Comparison of ENCODE assay signal across 23 cellular contexts in genomic region chr20:33651562-33652048, GRCh38. TPM values are rescaled to one million over a fixed set of nuclear protein-coding genes. Genes with fewer than 3 reads are reported as not detected.
DNase-seq lines count a peak whose midpoint lies in the region; ATAC-seq and TF ChIP-seq lines count a peak whose summit lies in the region.
"Had no signal": no experiment of that assay in that cellular context is flagged by ENCODE, and none has a peak within 500 bp of the region (broad histone marks: within the 10 kb centered on the region; RNA-seq: fewer than 3 reads in every experiment).

No MANE protein-coding gene starts in this region.

- DNase-seq in activated CD4-positive, alpha-beta T cell treated with anti-CD3 and anti-CD28 coated beads for 36 hours, result no peak
- no peak for DNase-seq in activated CD4-positive, alpha-beta T cell treated with anti-CD3 and anti-CD28 coated beads, Interleukin-2, amount 50 U/mL, for 1 hour
- peak; percentile 80 for DNase-seq in OCI-M1 (lab: John Stamatoyannopoulos, UW)
- peak; percentile 31 for DNase-seq in colonic mucosa
- no peak for DNase-seq in stomach
- no peak for DNase-seq in central memory CD4-positive, alpha-beta T cell
- no peak for DNase-seq in DMS 273 treated with DMSO at 0.1 percent for 48 hours (lab: John Stamatoyannopoulos, UW)
- DNase-seq: activated CD8-positive, alpha-beta memory T cell treated with anti-CD3 and anti-CD28 coated beads for 24 hours; BE2C; effector memory CD8-positive, alpha-beta T cell; mesenchymal stem cell; naive thymus-derived CD8-positive, alpha-beta T cell; NCI-H2107; stimulated activated CD4-positive, alpha-beta T cell treated with anti-CD3 and anti-CD28 coated beads, Interleukin-2, amount 100 ng/mL, for 48 hours; stimulated activated naive CD8-positive, alpha-beta T cell treated with anti-CD3 and anti-CD28 coated beads, Interleukin-15, amount 100 ng/mL, for 72 hours; T-helper 17 cell had no signal

- peak overlapping the region; percentile 65 for H3K27ac Mint-ChIP-seq in activated CD4-positive, alpha-beta T cell treated with anti-CD3 and anti-CD28 coated beads for 36 hours
- H3K27ac Mint-ChIP-seq: activated T-helper 1 cell treated with anti-CD3 and anti-CD28 coated beads, Interleukin-12 subunit alpha, Interleukin-12 subunit beta, Interleukin-2, Interleukin-4 antibody, amounts not matched to agents 30 ng/mL and 10 ng/mL and 1 ng/mL, durations not matched to agents 14 hours and 24 hours and 36 hours; T-helper 17 cell had no signal

- H3K4me1 Mint-ChIP-seq in activated CD4-positive, alpha-beta T cell treated with anti-CD3 and anti-CD28 coated beads for 36 hours, result peaks cover 50% of the 10 kb centered on the region

- H3K36me3 ChIP-seq in colonic mucosa, result no peaks in the 10 kb centered on the region
- peaks cover 0 to 7% (median 3%) of the 10 kb centered on the region in 4 donors for H3K36me3 ChIP-seq in stomach
- H3K36me3 ChIP-seq: BE2C had no signal

- H3K27me3 ChIP-seq in colonic mucosa (no peaks in the 10 kb centered on the region), stomach (no peaks in the 10 kb centered on the region)
- H3K27me3 ChIP-seq: BE2C had no signal

- intact Hi-C loops in activated CD4-positive, alpha-beta T cell treated with anti-CD3 and anti-CD28 coated beads for 36 hours (cut with DNase I, micrococcal nuclease), result loop anchor here (1.0 to 5.0 kb wide), 6 partner anchors 16 to 194 kb away; partner anchors contain the start of gene E2F1 (in 1 of the 2)
- intact Hi-C loops in colonic mucosa (cut with DNase I) (loop anchor here (5.0 kb wide), 1 partner anchor 194 kb away; no protein-coding TSS in a partner anchor), stomach (cut with DNase I; ENCODE audit: low total_unique reads) (no loop called here)

- no peak for TF ChIP-seq EP300 in stomach (IDR thresholded peaks at IDR 0.05)

- H3K27ac ChIP-seq in colonic mucosa (no peak overlapping the region), stomach (peak overlapping the region; percentile 15 to 79 (median 59))
- H3K27ac ChIP-seq: A549 had no signal

- H3K4me1 ChIP-seq in colonic mucosa (peaks cover 6% of the 10 kb centered on the region), stomach (peaks cover 63 to 79% (median 71%) of the 10 kb centered on the region in 4 donors)

- H3K36me3 Mint-ChIP-seq in activated CD4-positive, alpha-beta T cell treated with anti-CD3 and anti-CD28 coated beads for 36 hours (ENCODE audit: low read depth), result no peaks in the 10 kb centered on the region
- H3K36me3 Mint-ChIP-seq: activated naive CD4-positive, alpha-beta T cell treated with anti-CD3 and anti-CD28 coated beads, Interleukin-2, amount 50 U/mL, for 72 hours had no signal

- H3K9me3 Mint-ChIP-seq in activated CD4-positive, alpha-beta T cell treated with anti-CD3 and anti-CD28 coated beads for 36 hours (ENCODE audit: low read depth), result no peaks in the 10 kb centered on the region
- H3K9me3 Mint-ChIP-seq: activated naive CD4-positive, alpha-beta T cell treated with anti-CD3 and anti-CD28 coated beads, Interleukin-2, amount 50 U/mL, for 72 hours; activated T-helper 1 cell treated with anti-CD3 and anti-CD28 coated beads, Interleukin-12 subunit alpha, Interleukin-12 subunit beta, Interleukin-2, Interleukin-4 antibody, amounts not matched to agents 30 ng/mL and 10 ng/mL and 1 ng/mL, durations not matched to agents 14 hours and 24 hours and 36 hours; effector memory CD8-positive, alpha-beta T cell; naive thymus-derived CD8-positive, alpha-beta T cell; stimulated activated naive CD8-positive, alpha-beta T cell treated with anti-CD3 and anti-CD28 coated beads, Interleukin-15, amount 100 ng/mL, for 72 hours had no signal

- POLR2A ChIA-PET in activated CD4-positive, alpha-beta T cell treated with anti-CD3 and anti-CD28 coated beads for 36 hours (lab: Charles Lee), result interaction anchor here (0.7 kb wide), 1 partner anchor 681 kb away, joined by 3 read pairs; no protein-coding TSS in a partner anchor

- H3K27me3 Mint-ChIP-seq in activated CD4-positive, alpha-beta T cell treated with anti-CD3 and anti-CD28 coated beads for 36 hours, result no peaks in the 10 kb centered on the region
- H3K27me3 Mint-ChIP-seq: effector memory CD8-positive, alpha-beta T cell; naive thymus-derived CD8-positive, alpha-beta T cell; stimulated activated naive CD8-positive, alpha-beta T cell treated with anti-CD3 and anti-CD28 coated beads, Interleukin-15, amount 100 ng/mL, for 72 hours; T-helper 17 cell had no signal

- no peak for TF ChIP-seq POLR2A in stomach (IDR thresholded peaks at IDR 0.05)

- no peak overlapping the region for H3K9ac ChIP-seq in colonic mucosa (ENCODE audit: low read depth in 2 of 2, low read length in 2 of 2)

- H3K9me3 ChIP-seq in colonic mucosa, result no peaks in the 10 kb centered on the region
- no peaks in the 10 kb centered on the region for H3K9me3 ChIP-seq in stomach
- H3K9me3 ChIP-seq: A549, BE2C, Caco-2 had no signal

- H3K4me3 ChIP-seq in colonic mucosa (no peak overlapping the region), stomach (no peak overlapping the region)
- H3K4me3 ChIP-seq: A549 had no signal

- 27 to 60% (median 46%) methylated on average over 13 of the region's 13 CpGs for WGBS in stomach, 5 donors

- no peak for TF ChIP-seq CTCF in colonic mucosa (IDR thresholded peaks at IDR 0.05)
- no peak for TF ChIP-seq CTCF in stomach (IDR thresholded peaks at IDR 0.05)

- ATAC-seq in activated CD4-positive, alpha-beta T cell treated with anti-CD3 and anti-CD28 coated beads for 36 hours, result no peak
- no peak for ATAC-seq in HG02870 (IDR thresholded peaks at IDR 0.05; ENCODE audit: unreplicated experiment)
- ATAC-seq: A549; effector memory CD8-positive, alpha-beta T cell; naive thymus-derived CD8-positive, alpha-beta T cell; Panc1; T-helper 17 cell had no signal

- CTCF ChIA-PET in activated CD4-positive, alpha-beta T cell treated with anti-CD3 and anti-CD28 coated beads for 36 hours (lab: Charles Lee), result interaction anchor here (0.9 kb wide), 1 partner anchor 62 kb away, joined by 4 read pairs; no protein-coding TSS in a partner anchor

- H3K4me3 Mint-ChIP-seq in activated CD4-positive, alpha-beta T cell treated with anti-CD3 and anti-CD28 coated beads for 36 hours, result no peak overlapping the region
- H3K4me3 Mint-ChIP-seq: activated T-helper 1 cell treated with anti-CD3 and anti-CD28 coated beads, Interleukin-12 subunit alpha, Interleukin-12 subunit beta, Interleukin-2, Interleukin-4 antibody, amounts not matched to agents 30 ng/mL and 10 ng/mL and 1 ng/mL, durations not matched to agents 14 hours and 24 hours and 36 hours; effector memory CD8-positive, alpha-beta T cell; naive thymus-derived CD8-positive, alpha-beta T cell; stimulated activated naive CD8-positive, alpha-beta T cell treated with anti-CD3 and anti-CD28 coated beads, Interleukin-15, amount 100 ng/mL, for 72 hours; T-helper 17 cell had no signal

RNA-seq across cellular contexts. Expression of gene C20orf144, which starts 10.5 kb away (rescaled TPM):
- total RNA-seq in activated CD4-positive, alpha-beta T cell treated with anti-CD3 and anti-CD28 coated beads for 36 hours, result under 1 TPM; 0.16 to 0.27 TPM
- total RNA-seq in colonic mucosa (under 1 TPM in 1 of 2 donors, not detected in 1; 0.30 TPM), stomach (not detected)
- polyA plus RNA-seq in stomach, result under 1 TPM in 2 of 3 donors, not detected in 1; 0.19 to 0.31 TPM
- total RNA-seq: glomerular endothelial cell had no signal
- polyA plus RNA-seq: naive thymus-derived CD8-positive, alpha-beta T cell had no signal

RNA-seq across cellular contexts. Expression of gene ACTL10, which starts 15.1 kb away (rescaled TPM):
- 1 to 10 TPM in 1 of 2 experiments, under 1 TPM in 1; 0.91 to 1.7 TPM for total RNA-seq in activated CD4-positive, alpha-beta T cell treated with anti-CD3 and anti-CD28 coated beads for 36 hours
- total RNA-seq in colonic mucosa (1 to 10 TPM; 3.9 to 8.0 TPM), stomach (10 to 100 TPM in 1 of 5 donors, 1 to 10 TPM in 3, not detected in 1; 1.1 to 12.3 (median 1.3) TPM)
- 1 to 10 TPM; 1.4 to 2.9 (median 2.4) TPM for polyA plus RNA-seq in stomach
- polyA plus RNA-seq: A549 had no signal

RNA-seq across cellular contexts. Expression of gene NECAB3, which starts 22.6 kb away (rescaled TPM):
- total RNA-seq in activated CD4-positive, alpha-beta T cell treated with anti-CD3 and anti-CD28 coated beads for 36 hours, result 10 to 100 TPM; 12.2 to 13.3 TPM
- total RNA-seq in colonic mucosa, result 10 to 100 TPM; 30.3 to 61.3 TPM
- total RNA-seq in stomach, result 100 to 1,000 TPM in 3 of 5 donors, 10 to 100 TPM in 2; 28.1 to 335 (median 113) TPM
- polyA plus RNA-seq in stomach, result 10 to 100 TPM; 31.4 to 60.0 (median 51.3) TPM

RNA-seq across cellular contexts. Expression of gene E2F1, which starts 34.6 kb away (rescaled TPM):
- total RNA-seq in activated CD4-positive, alpha-beta T cell treated with anti-CD3 and anti-CD28 coated beads for 36 hours, result 10 to 100 TPM; 45.9 to 50.9 TPM
- total RNA-seq in colonic mucosa (10 to 100 TPM in 1 of 2 donors, 1 to 10 TPM in 1; 4.6 to 23.3 TPM), stomach (10 to 100 TPM in 2 of 5 donors, 1 to 10 TPM in 3; 2.3 to 24.9 (median 4.2) TPM)
- polyA plus RNA-seq in stomach, result 1 to 10 TPM; 2.3 to 8.1 (median 4.9) TPM

Comparison
In these comparisons a context has a peak if more than half of its experiments do, and no peak if none do; other contexts are left out.
1. DNase-seq: peak in OCI-M1 (single experiment) and colonic mucosa (single experiment); none in activated CD4-positive, alpha-beta T cell treated with anti-CD3 and anti-CD28 coated beads for 36 hours (single experiment), activated CD4-positive, alpha-beta T cell treated with anti-CD3 and anti-CD28 coated beads, Interleukin-2, amount 50 U/mL, for 1 hour (single experiment), stomach (single experiment), central memory CD4-positive, alpha-beta T cell (single experiment) and DMS 273 treated with DMSO at 0.1 percent for 48 hours (single experiment).